Comparison of ENCODE assay signal across 17 cellular contexts in the genomic region with DNA sequence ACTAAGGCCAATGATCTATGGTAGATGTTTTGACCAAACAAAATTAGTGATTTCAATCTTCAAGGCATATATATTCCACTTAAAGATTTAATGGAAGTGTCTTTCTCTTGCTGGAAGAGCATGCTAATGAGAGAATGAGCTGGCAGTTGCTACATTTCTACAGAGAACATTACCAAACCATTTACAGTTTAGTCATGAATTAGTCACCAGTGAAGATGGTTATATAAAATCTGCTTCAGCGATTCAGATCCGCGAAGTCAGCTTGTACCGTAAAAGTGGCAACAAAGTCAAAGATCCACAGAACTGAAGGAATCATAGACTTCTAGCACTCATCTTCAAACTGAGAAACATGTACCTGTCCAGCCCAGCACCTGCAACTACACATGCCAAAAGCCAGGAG.
DNase-seq lines count a peak whose midpoint lies in the region; ATAC-seq and FAIRE-seq lines count a peak whose summit lies in the region.
"Had no signal": no experiment of that assay in that cellular context is flagged by ENCODE, and none has a peak within 500 bp of the region (broad histone marks: within the 10 kb centered on the region; RNA-seq: fewer than 3 reads in every experiment).

No MANE protein-coding gene starts in this region.

- no peaks in the 10 kb centered on the region for H3K9me3 ChIP-seq in skeletal muscle satellite cell (replicated peaks; ENCODE audit: low read length)
- H3K9me3 ChIP-seq: neutrophil, right atrium auricular region, upper lobe of left lung had no signal

- no peak overlapping the region for H3K4me3 ChIP-seq in skeletal muscle satellite cell (ENCODE audit: low read length)
- H3K4me3 ChIP-seq: gastrocnemius medialis, right atrium auricular region, upper lobe of left lung had no signal

- peaks cover 6% of the 10 kb centered on the region for H3K4me1 ChIP-seq in skeletal muscle satellite cell (ENCODE audit: control insufficient read depth, insufficient read depth, low read length)
- H3K4me1 ChIP-seq: gastrocnemius medialis, right atrium auricular region, upper lobe of left lung had no signal

- H3K9ac ChIP-seq in skeletal muscle satellite cell (ENCODE audit: low read depth, low read length): no peak overlapping the region

- DNase-seq in ELR (ENCODE audit: low read depth) (peak; percentile 81), RCC 7860 (ENCODE audit: low spot score) (peak; percentile 66), fibroblast of gingiva (ENCODE audit: low read depth) (peak; percentile 19), DMS 273 treated with DMSO at 0.1 percent for 48 hours (lab: John Stamatoyannopoulos, UW) (no peak)
- DNase-seq: aorta; C1 segment of cervical spinal cord; gastrocnemius medialis; MM.1S; NCI-H1930; SHP77; stimulated activated naive CD8-positive, alpha-beta T cell treated with anti-CD3 and anti-CD28 coated beads, Interleukin-15, amount 100 ng/mL, for 72 hours; upper lobe of left lung had no signal

- no peaks in the 10 kb centered on the region for H3K36me3 ChIP-seq in skeletal muscle satellite cell (ENCODE audit: insufficient read depth, low read length)
- H3K36me3 ChIP-seq: gastrocnemius medialis, neutrophil, right atrium auricular region, upper lobe of left lung had no signal

- no peak for ATAC-seq in GM21360 (IDR thresholded peaks at IDR 0.05; ENCODE audit: unreplicated experiment)
- no peak for ATAC-seq in HG02938 (IDR thresholded peaks at IDR 0.05; ENCODE audit: unreplicated experiment)
- ATAC-seq: gastrocnemius medialis; stimulated activated naive CD8-positive, alpha-beta T cell treated with anti-CD3 and anti-CD28 coated beads, Interleukin-15, amount 100 ng/mL, for 72 hours had no signal

- peak overlapping the region; percentile 40 for H3K4me2 ChIP-seq in skeletal muscle satellite cell (ENCODE audit: low read length)

- FAIRE-seq in RCC 7860 (lab: Jason Lieb, UNC): peak; percentile 92

- no peaks in the 10 kb centered on the region for H3K27me3 ChIP-seq in skeletal muscle satellite cell (ENCODE audit: control insufficient read depth, insufficient read depth, low read length)
- H3K27me3 ChIP-seq: gastrocnemius medialis, neutrophil, right atrium auricular region, upper lobe of left lung had no signal
